Comparison of ENCODE assay signal across 24 cellular contexts in the genomic region with DNA sequence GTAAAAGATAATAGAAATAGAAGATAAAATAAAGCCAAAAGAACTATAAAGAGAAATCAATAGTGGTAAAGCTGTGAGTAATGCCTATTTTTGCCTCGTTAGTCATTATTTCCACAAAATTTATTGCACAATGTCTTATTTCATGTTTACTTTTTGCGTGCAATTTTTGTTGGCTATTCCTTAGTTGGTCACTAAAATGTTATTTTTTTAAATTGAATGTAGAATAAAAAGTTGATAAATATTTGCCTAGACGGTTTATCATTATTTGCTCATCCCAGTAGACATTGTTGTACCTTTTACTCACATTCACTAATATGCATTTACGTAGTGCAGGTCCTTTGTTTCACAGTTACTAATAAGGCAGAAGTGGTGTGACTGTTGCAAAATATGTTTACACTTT.
A peak's percentile ranks its signal among the peaks of the same experiment; 100 is the strongest.
DNase-seq lines count a peak whose midpoint lies in the region; ATAC-seq and TF ChIP-seq lines count a peak whose summit lies in the region.
"Had no signal": no experiment of that assay in that cellular context is flagged by ENCODE, and none has a peak within 500 bp of the region (broad histone marks: within the 10 kb centered on the region; RNA-seq: fewer than 3 reads in every experiment).

No MANE protein-coding gene starts in this region.

- H3K9me3 ChIP-seq in RWPE2 (ENCODE audit: severe bottlenecking) (peaks cover 4% of the 10 kb centered on the region), osteoblast (ENCODE audit: low read depth, low read length) (no peaks in the 10 kb centered on the region)

- ATAC-seq in RWPE2 (ENCODE audit: low read depth) (peak; percentile 93), GM18505 (IDR thresholded peaks at IDR 0.05; ENCODE audit: unreplicated experiment) (no peak), GM18502 (IDR thresholded peaks at IDR 0.05; ENCODE audit: poor library complexity, unreplicated experiment) (no peak)
- ATAC-seq: activated CD4-positive, alpha-beta T cell treated with anti-CD3 and anti-CD28 coated beads for 36 hours; GM23338; left cardiac atrium; natural killer cell; stimulated activated naive B cell treated with anti-CD40 and anti-IgM and Interleukin-4, amounts not matched to agents 10 μg/mL and 1 μg/mL and 100 μg/mL, for 72 hours had no signal

- TF ChIP-seq POLR2A in GM18505 (IDR thresholded peaks at IDR 0.05; ENCODE audit: borderline replicate concordance, extremely low read depth, insufficient read depth, insufficient read length), result no peak

- no peaks in the 10 kb centered on the region for H3K36me3 ChIP-seq in RWPE2 (ENCODE audit: low read depth)
- no peaks in the 10 kb centered on the region for H3K36me3 ChIP-seq in osteoblast (ENCODE audit: insufficient read depth, low read length)

- no peaks in the 10 kb centered on the region for H4K20me1 ChIP-seq in osteoblast (ENCODE audit: insufficient read depth, low read length)

- no peaks in the 10 kb centered on the region for H3K79me2 ChIP-seq in osteoblast (ENCODE audit: insufficient read depth, low read length)

- DNase-seq in EL, result peak; percentile 44
- DNase-seq in RWPE2 (ENCODE audit: low spot score), result no peak
- peak; percentile 82 for DNase-seq in fibroblast of mammary gland (ENCODE audit: low read depth)
- no peak for DNase-seq in osteoblast (ENCODE audit: insufficient read length, low spot score, missing footprints)
- no peak for DNase-seq in activated CD4-positive, CD25-positive, alpha-beta regulatory T cell treated with anti-CD3 and anti-CD28 coated beads, Interleukin-2, amount 50 U/mL, for 72 hours
- DNase-seq in AG08395 (ENCODE audit: low spot score), result no peak
- DNase-seq: activated CD4-positive, alpha-beta T cell treated with anti-CD3 and anti-CD28 coated beads for 36 hours; activated naive CD4-positive, alpha-beta T cell treated with anti-CD3 and anti-CD28 coated beads, Interleukin-2, amount 50 U/mL, for 16 hours; caudate nucleus; COR-L47; GF-D8; hypothalamus; left cardiac atrium; natural killer cell; NCI-H2081; NCI-H2227 treated with DMSO at 0.1 percent for 48 hours; NCI-H526; nucleus accumbens; Right ventricle myocardium superior; stimulated activated naive B cell treated with anti-CD40 and anti-IgM and Interleukin-4, amounts not matched to agents 10 μg/mL and 1 μg/mL and 100 μg/mL, for 72 hours had no signal

- peaks cover 13% of the 10 kb centered on the region for H3K4me1 ChIP-seq in RWPE2 (ENCODE audit: insufficient read depth, poor library complexity, severe bottlenecking)
- peaks cover 5% of the 10 kb centered on the region for H3K4me1 ChIP-seq in osteoblast (ENCODE audit: insufficient read depth, low read length)

- H3K4me3 ChIP-seq in RWPE2 (ENCODE audit: severe bottlenecking) (no peak overlapping the region), fibroblast of mammary gland (ENCODE audit: control insufficient read depth, low read depth, low read length) (no peak overlapping the region), osteoblast (ENCODE audit: insufficient read depth, low read length) (no peak overlapping the region)
- H3K4me3 ChIP-seq: GM23338 had no signal

- H3K27me3 ChIP-seq in RWPE2 (ENCODE audit: insufficient read depth, poor library complexity, severe bottlenecking) (no peaks in the 10 kb centered on the region), osteoblast (ENCODE audit: insufficient read depth, low read length) (no peaks in the 10 kb centered on the region)

- peak overlapping the region; percentile 68 for H3K27ac ChIP-seq in RWPE2 (ENCODE audit: poor library complexity, severe bottlenecking)
- peak overlapping the region; percentile 43 for H3K27ac ChIP-seq in osteoblast (ENCODE audit: low read depth, low read length)
- H3K27ac ChIP-seq: C4-2B had no signal

- no peak overlapping the region for H2AFZ ChIP-seq in osteoblast (ENCODE audit: low read length)
- H2AFZ ChIP-seq: GM23338 had no signal

- no peak for TF ChIP-seq CTCF in RWPE2 (IDR thresholded peaks at IDR 0.05; ENCODE audit: poor library complexity, severe bottlenecking)
- TF ChIP-seq CTCF in fibroblast of mammary gland (conservative IDR thresholded peaks at IDR 0.05; ENCODE audit: control insufficient read depth, insufficient read depth, low read depth, low read length), result no peak
- TF ChIP-seq CTCF in osteoblast (IDR thresholded peaks at IDR 0.05; ENCODE audit: extremely low read depth, low read depth, low read length), result no peak

- H3K4me2 ChIP-seq in osteoblast (ENCODE audit: insufficient read depth, low read length), result peak overlapping the region; percentile 12
- H3K4me2 ChIP-seq: GM23338 had no signal

Comparison
In these comparisons a context has a peak if more than half of its experiments do, and no peak if none do; other contexts are left out.
1. DNase-seq: peak in EL (single experiment) and fibroblast of mammary gland (single experiment); none in RWPE2 (single experiment), osteoblast (single experiment), activated CD4-positive, CD25-positive, alpha-beta regulatory T cell treated with anti-CD3 and anti-CD28 coated beads, Interleukin-2, amount 50 U/mL, for 72 hours (single experiment) and AG08395 (single experiment).